In genomic region chr20:32761417-32761830, GRCh38 we compare ENCODE assay signal across 2 cellular contexts.
TF ChIP-seq lines count a peak whose summit lies in the region.

No MANE protein-coding gene starts in this region.

TF ChIP-seq in SK-N-SH, 30 proteins besides CTCF, POLR2A, EP300 and RAD21 (continued from another document):
- no peak for TF ChIP-seq MXI1 (IDR thresholded peaks at IDR 0.05; ENCODE audit: low read depth, low read length)
- no peak for TF ChIP-seq GATA2 (CRISPR knock-in tag; IDR thresholded peaks at IDR 0.05)
- no peak for TF ChIP-seq RCOR1 (IDR thresholded peaks at IDR 0.05; ENCODE audit: low read length)
- TF ChIP-seq FOXJ3 (CRISPR knock-in tag; IDR thresholded peaks at IDR 0.05), result no peak
- no peak for TF ChIP-seq REST (IDR thresholded peaks at IDR 0.05; ENCODE audit: low read depth, low read length)
- TF ChIP-seq GABPA (IDR thresholded peaks at IDR 0.05; ENCODE audit: low read depth), result no peak
- TF ChIP-seq TEAD4 (IDR thresholded peaks at IDR 0.05; ENCODE audit: borderline replicate concordance, insufficient read depth), result no peak
- TF ChIP-seq CHD2 (IDR thresholded peaks at IDR 0.05; ENCODE audit: low read length, partially characterized antibody), result no peak
- no peak for TF ChIP-seq IRF3 (IDR thresholded peaks at IDR 0.05; ENCODE audit: low read depth, low read length)
- TF ChIP-seq NFIC (IDR thresholded peaks at IDR 0.05; ENCODE audit: borderline replicate concordance), result no peak
- no peak for TF ChIP-seq EZH2phosphoT487 (IDR thresholded peaks at IDR 0.05; ENCODE audit: borderline replicate concordance, low read depth)
- TF ChIP-seq POLR2AphosphoS5 (IDR thresholded peaks at IDR 0.05; ENCODE audit: low read depth, low read length), result no peak
- no peak for TF ChIP-seq PBX3 (IDR thresholded peaks at IDR 0.05)

TF ChIP-seq in SK-N-SH treated with all-trans-retinoic acid at 6 μM for 48 hours, 23 proteins besides CTCF, POLR2A, EP300 and RAD21 (continued from another document):
- TF ChIP-seq POU6F1 (CRISPR knock-in tag; IDR thresholded peaks at IDR 0.05; ENCODE audit: borderline replicate concordance, low read depth), result no peak
